Comparison of ENCODE assay signal across 1 cellular context in the genomic region with DNA sequence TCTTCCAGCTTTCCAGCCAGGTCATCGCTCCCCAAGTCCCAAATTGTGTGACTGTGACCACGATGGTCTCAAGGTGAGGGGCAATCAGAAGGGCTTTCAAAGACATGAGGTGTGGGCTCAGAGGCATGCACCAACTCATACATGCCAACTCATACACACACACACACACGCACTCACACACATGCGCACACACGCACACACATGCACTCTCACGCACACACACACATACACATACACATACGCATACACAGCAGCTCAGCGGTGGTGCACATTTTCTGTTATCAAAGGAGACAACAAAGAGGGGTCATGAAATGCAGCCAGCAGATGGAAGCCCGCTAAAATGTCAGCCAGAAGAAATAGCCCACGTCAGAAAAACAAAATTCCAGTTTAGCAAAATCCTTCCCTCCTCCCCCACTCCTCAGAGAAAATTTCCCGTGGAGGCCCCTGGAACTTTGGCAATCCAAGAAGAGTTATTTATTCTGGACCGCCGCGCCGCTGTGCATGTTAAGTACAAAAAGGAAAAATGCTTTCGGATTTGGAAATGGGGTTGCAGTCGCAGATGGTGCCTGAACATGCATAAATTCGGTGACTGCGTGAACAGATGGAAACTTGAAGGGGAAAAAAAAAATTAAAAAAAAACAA.
TF ChIP-seq lines count a peak whose summit lies in the region.

No MANE protein-coding gene starts in this region.

TF ChIP-seq in H1, 55 proteins besides CTCF, POLR2A, EP300 and RAD21 (continued from another document):
- no peak for TF ChIP-seq CHD7 (IDR thresholded peaks at IDR 0.05; ENCODE audit: insufficient replicate concordance, low read length)
- no peak for TF ChIP-seq NANOG (IDR thresholded peaks at IDR 0.05; ENCODE audit: insufficient read depth, low read depth, low read length, poor library complexity, severe bottlenecking)
- TF ChIP-seq, protein P1, sequence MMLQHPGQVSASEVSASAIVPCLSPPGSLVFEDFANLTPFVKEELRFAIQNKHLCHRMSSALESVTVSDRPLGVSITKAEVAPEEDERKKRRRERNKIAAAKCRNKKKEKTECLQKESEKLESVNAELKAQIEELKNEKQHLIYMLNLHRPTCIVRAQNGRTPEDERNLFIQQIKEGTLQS (IDR thresholded peaks at IDR 0.05; ENCODE audit: insufficient read depth, low read depth, low read length), result no peak
- no peak for TF ChIP-seq CBX5 (IDR thresholded peaks at IDR 0.05; ENCODE audit: low read depth, low read length)
- TF ChIP-seq TEAD4 (IDR thresholded peaks at IDR 0.05; ENCODE audit: low read depth, low read length), result no peak
- no peak for TF ChIP-seq POU5F1 (IDR thresholded peaks at IDR 0.05; ENCODE audit: low read depth, low read length)
- TF ChIP-seq KDM1A (IDR thresholded peaks at IDR 0.05; ENCODE audit: borderline replicate concordance, low read length), result no peak
- TF ChIP-seq SAP30 (IDR thresholded peaks at IDR 0.05; ENCODE audit: insufficient read depth, insufficient replicate concordance, low read length), result no peak
